ENCODE assay signal across 8 cellular contexts in the genomic region with DNA sequence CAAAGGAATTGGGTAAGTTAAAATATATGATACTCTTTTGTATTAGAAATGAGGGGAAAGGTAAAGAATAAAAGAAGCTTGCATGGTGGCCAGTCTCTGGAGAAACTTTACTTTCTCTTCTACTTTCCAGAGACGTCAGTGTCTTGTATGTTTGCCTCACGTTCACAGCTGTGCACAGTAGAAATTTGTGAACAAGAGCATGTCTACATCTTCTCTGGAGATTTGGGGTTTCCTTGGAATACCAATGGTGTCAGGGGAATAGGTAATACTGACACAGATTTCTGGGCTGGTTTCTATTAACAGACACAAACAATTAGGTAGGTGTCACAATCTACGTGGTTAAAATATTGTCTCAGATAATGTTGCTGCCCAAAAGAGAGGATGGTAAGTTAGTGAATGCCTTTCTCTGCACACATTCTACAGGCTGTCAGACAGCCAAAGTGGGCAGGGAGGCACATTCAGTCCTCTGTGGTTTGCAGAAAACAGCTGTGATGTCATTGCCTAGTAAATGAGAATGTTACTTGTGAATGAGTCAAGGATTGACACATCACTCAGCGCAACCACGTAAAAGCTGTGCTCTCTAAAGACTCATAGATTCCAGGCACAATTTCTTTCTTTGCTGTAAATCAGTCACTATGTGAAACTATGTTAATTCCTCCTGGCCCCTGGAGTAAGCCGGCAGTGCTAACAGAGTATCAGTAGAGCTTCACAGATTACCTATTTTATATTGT.
DNase-seq lines count a peak whose midpoint lies in the region; FAIRE-seq and TF ChIP-seq lines count a peak whose summit lies in the region.

No MANE protein-coding gene starts in this region.

- no peaks in the 10 kb centered on the region for H3K4me1 ChIP-seq in small intestine (ENCODE audit: control insufficient read depth in 2 of 2, insufficient read depth in 1 of 2, low read depth in 1 of 2, low read length in 1 of 2)

- H3K9me3 Mint-ChIP-seq in chondrocyte (ENCODE audit: low read depth), result no peaks in the 10 kb centered on the region

- no peak overlapping the region for H3K4me3 Mint-ChIP-seq in chondrocyte (ENCODE audit: unreplicated experiment)

- no peak overlapping the region for H3K27ac Mint-ChIP-seq in chondrocyte (ENCODE audit: unreplicated experiment)

- no peaks in the 10 kb centered on the region for H3K36me3 Mint-ChIP-seq in chondrocyte (ENCODE audit: low read depth)

- no peak overlapping the region for H3K27ac ChIP-seq in small intestine (ENCODE audit: low read depth in 1 of 2, low read length in 1 of 2)

- no peak overlapping the region for H3K4me3 ChIP-seq in small intestine (ENCODE audit: low read depth in 1 of 2, low read length in 2 of 2)

- no peaks in the 10 kb centered on the region for H3K36me3 ChIP-seq in small intestine (ENCODE audit: control insufficient read depth in 2 of 2, insufficient read depth in 2 of 2, low read length in 2 of 2)

- H3K27me3 ChIP-seq in small intestine (ENCODE audit: control insufficient read depth in 2 of 2, insufficient read depth in 2 of 2, low read length in 2 of 2), result no peaks in the 10 kb centered on the region

- no peak for TF ChIP-seq CTCF in chondrocyte (IDR thresholded peaks at IDR 0.05)

- peaks cover 11% of the 10 kb centered on the region for H3K4me1 Mint-ChIP-seq in chondrocyte (ENCODE audit: low read depth)

- DNase-seq in H4 (ENCODE audit: low spot score) (peak; percentile 88), fibroblast of the conjunctiva (ENCODE audit: low read depth) (peak; percentile 92), NCI-H1694 treated with DMSO at 0.1 percent for 48 hours (lab: John Stamatoyannopoulos, UW) (no peak), DMS114 treated with DMSO at 0.1 percent for 48 hours (lab: John Stamatoyannopoulos, UW; ENCODE audit: unreplicated experiment) (no peak), chondrocyte (ENCODE audit: low spot score) (no peak), small intestine (no peak)
- peak; percentile 76 for DNase-seq in activated CD4-positive, alpha-beta T cell treated with anti-CD3 and anti-CD28 coated beads for 48 hours
- DNase-seq in stimulated activated CD4-positive, alpha-beta T cell treated with anti-CD3 and anti-CD28 coated beads, Interleukin-2, amount 100 ng/mL, for 24 hours, result peak; percentile 49 to 56

- H3K27me3 Mint-ChIP-seq in chondrocyte (ENCODE audit: low read depth), result no peaks in the 10 kb centered on the region

- 57 to 72% (median 63%) methylated on average over 6 of the region's 6 CpGs for WGBS in small intestine, 3 donors

- FAIRE-seq in small intestine (lab: Jason Lieb, UNC), result no peak

- no peaks in the 10 kb centered on the region for H3K9me3 ChIP-seq in small intestine (ENCODE audit: control insufficient read depth, low read depth)

Comparison
In these comparisons a context has a peak if more than half of its experiments do, and no peak if none do; other contexts are left out.
1. DNase-seq: peak in H4 (single experiment), activated CD4-positive, alpha-beta T cell treated with anti-CD3 and anti-CD28 coated beads for 48 hours (single experiment), fibroblast of the conjunctiva (single experiment) and stimulated activated CD4-positive, alpha-beta T cell treated with anti-CD3 and anti-CD28 coated beads, Interleukin-2, amount 100 ng/mL, for 24 hours (2 of 2); none in NCI-H1694 treated with DMSO at 0.1 percent for 48 hours (single experiment), DMS114 treated with DMSO at 0.1 percent for 48 hours (single experiment), chondrocyte (single experiment) and small intestine (single experiment).